17 cellular contexts compared by ENCODE assay signal in genomic region chr9:116202219-116202912, GRCh38. TPM values are rescaled to one million over a fixed set of nuclear protein-coding genes. Genes with fewer than 3 reads are reported as not detected.
"Had no signal": no experiment of that assay in that cellular context is flagged by ENCODE, and none has a peak within 500 bp of the region (broad histone marks: within the 10 kb centered on the region; RNA-seq: fewer than 3 reads in every experiment).

No MANE protein-coding gene starts in this region.

- DNase-seq: activated CD4-positive, alpha-beta T cell treated with anti-CD3 and anti-CD28 coated beads for 48 hours; activated CD4-positive, CD25-positive, alpha-beta regulatory T cell; activated CD8-positive, alpha-beta T cell treated with anti-CD3 and anti-CD28 coated beads for 36 hours; activated naive CD4-positive, alpha-beta T cell; activated naive CD8-positive, alpha-beta T cell treated with anti-CD3 and anti-CD28 coated beads for 36 hours; activated T-cell treated with anti-CD3 and anti-CD28 coated beads, Interleukin-2, amount 50 U/mL, for 1 hour; amniotic stem cell; brain microvascular endothelial cell; central memory CD4-positive, alpha-beta T cell; colonic mucosa; endodermal cell; foreskin melanocyte; hypothalamus; left lung; mammary epithelial cell; midbrain had no signal

- ATAC-seq: activated CD8-positive, alpha-beta T cell treated with anti-CD3 and anti-CD28 coated beads for 36 hours; activated T-helper 17 cell treated with anti-CD3 and anti-CD28 coated beads, Interleukin-2, amount 50 U/mL, for 72 hours; left lung had no signal

RNA-seq across cellular contexts. Expression of gene PAPPA, which starts 48.8 kb away (rescaled TPM):
- total RNA-seq: activated CD8-positive, alpha-beta T cell treated with anti-CD3 and anti-CD28 coated beads for 36 hours; activated naive CD8-positive, alpha-beta T cell treated with anti-CD3 and anti-CD28 coated beads for 36 hours had no signal
